In the genomic region with DNA sequence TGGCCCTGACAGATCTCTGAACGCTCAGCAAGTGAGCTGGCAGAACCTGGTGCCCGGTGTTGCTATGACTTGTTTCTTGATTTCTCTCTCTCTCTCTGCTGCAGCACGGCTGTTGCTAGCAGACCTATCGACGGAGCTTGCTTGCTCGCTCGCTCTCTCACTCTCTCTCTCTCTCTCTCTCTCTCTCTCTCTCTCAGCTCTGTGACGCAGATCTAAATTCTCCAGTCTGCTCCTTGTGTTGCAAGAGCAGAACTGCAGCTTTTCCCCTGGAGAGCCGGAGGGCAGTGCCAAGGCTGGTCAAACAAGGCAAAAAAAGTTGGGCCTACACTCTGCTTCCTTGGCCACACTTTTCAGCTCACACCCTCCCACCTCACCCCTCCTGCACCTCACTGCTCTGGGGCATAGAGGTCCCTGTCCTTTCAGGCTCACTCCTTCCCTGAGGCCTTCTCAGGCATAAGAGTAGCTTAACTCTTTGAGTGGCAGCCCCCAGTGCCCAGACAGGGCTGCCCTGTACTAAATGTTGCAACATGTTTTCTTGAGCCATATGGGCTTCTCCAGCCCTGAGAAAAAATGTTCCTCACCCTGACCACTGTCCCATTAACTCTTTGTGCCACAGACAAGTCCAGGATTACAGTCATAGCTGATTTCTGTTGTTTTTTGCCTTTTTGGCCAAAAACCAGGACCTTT, we compare ENCODE assay signal across 1 cellular context.
TF ChIP-seq lines count a peak whose summit lies in the region.

No MANE protein-coding gene starts in this region.

TF ChIP-seq in GM12878, 131 proteins besides CTCF, POLR2A, EP300 and RAD21 (continued from another document and continues in another):
- TF ChIP-seq, protein P1, sequence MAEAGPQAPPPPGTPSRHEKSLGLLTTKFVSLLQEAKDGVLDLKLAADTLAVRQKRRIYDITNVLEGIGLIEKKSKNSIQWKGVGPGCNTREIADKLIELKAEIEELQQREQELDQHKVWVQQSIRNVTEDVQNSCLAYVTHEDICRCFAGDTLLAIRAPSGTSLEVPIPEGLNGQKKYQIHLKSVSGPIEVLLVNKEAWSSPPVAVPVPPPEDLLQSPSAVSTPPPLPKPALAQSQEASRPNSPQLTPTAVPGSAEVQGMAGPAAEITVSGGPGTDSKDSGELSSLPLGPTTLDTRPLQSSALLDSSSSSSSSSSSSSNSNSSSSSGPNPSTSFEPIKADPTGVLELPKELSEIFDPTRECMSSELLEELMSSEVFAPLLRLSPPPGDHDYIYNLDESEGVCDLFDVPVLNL (IDR thresholded peaks at IDR 0.05; ENCODE audit: low read depth, low read length), result no peak
- TF ChIP-seq NFXL1 (IDR thresholded peaks at IDR 0.05; ENCODE audit: borderline replicate concordance) (no peak), RELA (IDR thresholded peaks at IDR 0.05; ENCODE audit: borderline replicate concordance, partially characterized antibody) (no peak), SMC3 (IDR thresholded peaks at IDR 0.05; ENCODE audit: borderline replicate concordance, low read length) (peak; percentile 24; the same call in 1 of the 2 replicates), ZNF592 (IDR thresholded peaks at IDR 0.05) (peak; percentile 85; the same call in 1 of the 2 replicates), SIN3A (IDR thresholded peaks at IDR 0.05; ENCODE audit: low read depth, low read length) (peak; percentile 87; the same call in 1 of the 2 replicates), ZNF622 (IDR thresholded peaks at IDR 0.05) (no peak), CREB1 (IDR thresholded peaks at IDR 0.05; ENCODE audit: low read depth) (peak; percentile 96), NKRF (conservative IDR thresholded peaks at IDR 0.05) (peak; percentile 79), POU2F2 (IDR thresholded peaks at IDR 0.05; ENCODE audit: borderline replicate concordance, low read depth, low read length) (peak; percentile 85), ZBED1 (IDR thresholded peaks at IDR 0.05; ENCODE audit: borderline replicate concordance) (peak; percentile 61; the same call in 1 of the 2 replicates), ZBTB4 (CRISPR knock-in tag; IDR thresholded peaks at IDR 0.05) (no peak), MAX (IDR thresholded peaks at IDR 0.05; ENCODE audit: low read depth, low read length) (no peak), IKZF2 (IDR thresholded peaks at IDR 0.05) (peak; percentile 89 to 96), TAF1 (IDR thresholded peaks at IDR 0.05; ENCODE audit: borderline replicate concordance, low read depth, low read length) (peak; percentile 82), ZNF217 (IDR thresholded peaks at IDR 0.05) (no peak), SREBF2 (IDR thresholded peaks at IDR 0.05; ENCODE audit: low read length) (no peak), CHD1 (IDR thresholded peaks at IDR 0.05; ENCODE audit: low read depth, low read length) (no peak), BMI1 (IDR thresholded peaks at IDR 0.05; ENCODE audit: borderline replicate concordance) (no peak), RB1 (IDR thresholded peaks at IDR 0.05; ENCODE audit: borderline replicate concordance) (peak; percentile 21; the same call in 1 of the 2 replicates), MTA3 (IDR thresholded peaks at IDR 0.05; ENCODE audit: borderline replicate concordance, low read length) (peak; percentile 78; the same call in 1 of the 2 replicates), GATAD2B (conservative IDR thresholded peaks at IDR 0.05; ENCODE audit: low read depth) (peak; percentile 79), SMAD1 (IDR thresholded peaks at IDR 0.05; ENCODE audit: low read depth, partially characterized antibody) (peak; percentile 79), YBX1 (IDR thresholded peaks at IDR 0.05) (no peak), RFX5 (IDR thresholded peaks at IDR 0.05; ENCODE audit: low read depth, low read length) (peak; percentile 74; the same call in 1 of the 2 replicates), BCLAF1 (IDR thresholded peaks at IDR 0.05) (no peak), KLF5 (IDR thresholded peaks at IDR 0.05; ENCODE audit: partially characterized antibody) (no peak), NBN (IDR thresholded peaks at IDR 0.05) (peak; percentile 99), TCF3 (IDR thresholded peaks at IDR 0.05; ENCODE audit: borderline replicate concordance, insufficient read depth, low read depth, low read length) (peak; percentile 57; the same call in 1 of the 2 replicates), SPI1 (IDR thresholded peaks at IDR 0.05; ENCODE audit: borderline replicate concordance, insufficient read depth, low read depth, low read length) (no peak), ETV6 (conservative IDR thresholded peaks at IDR 0.05 in 1 of 2, IDR thresholded peaks at IDR 0.05 in 1 of 2; ENCODE audit: borderline replicate concordance in 1 of 2, low read depth in 1 of 2) (peak in 1 of 2 experiments; percentile 78; a peak in 2 of 4 replicates), SUZ12 (IDR thresholded peaks at IDR 0.05; ENCODE audit: unreplicated experiment) (no peak), RCOR1 (conservative IDR thresholded peaks at IDR 0.05; ENCODE audit: low read depth, low read length) (no peak)
- TF ChIP-seq, protein P2, sequence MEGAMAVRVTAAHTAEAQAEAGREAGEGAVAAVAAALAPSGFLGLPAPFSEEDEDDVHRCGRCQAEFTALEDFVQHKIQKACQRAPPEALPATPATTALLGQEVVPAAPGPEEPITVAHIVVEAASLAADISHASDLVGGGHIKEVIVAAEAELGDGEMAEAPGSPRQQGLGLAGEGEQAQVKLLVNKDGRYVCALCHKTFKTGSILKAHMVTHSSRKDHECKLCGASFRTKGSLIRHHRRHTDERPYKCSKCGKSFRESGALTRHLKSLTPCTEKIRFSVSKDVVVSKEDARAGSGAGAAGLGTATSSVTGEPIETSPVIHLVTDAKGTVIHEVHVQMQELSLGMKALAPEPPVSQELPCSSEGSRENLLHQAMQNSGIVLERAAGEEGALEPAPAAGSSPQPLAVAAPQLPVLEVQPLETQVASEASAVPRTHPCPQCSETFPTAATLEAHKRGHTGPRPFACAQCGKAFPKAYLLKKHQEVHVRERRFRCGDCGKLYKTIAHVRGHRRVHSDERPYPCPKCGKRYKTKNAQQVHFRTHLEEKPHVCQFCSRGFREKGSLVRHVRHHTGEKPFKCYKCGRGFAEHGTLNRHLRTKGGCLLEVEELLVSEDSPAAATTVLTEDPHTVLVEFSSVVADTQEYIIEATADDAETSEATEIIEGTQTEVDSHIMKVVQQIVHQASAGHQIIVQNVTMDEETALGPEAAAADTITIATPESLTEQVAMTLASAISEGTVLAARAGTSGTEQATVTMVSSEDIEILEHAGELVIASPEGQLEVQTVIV (IDR thresholded peaks at IDR 0.05; ENCODE audit: borderline replicate concordance, partially characterized antibody), result no peak
- TF ChIP-seq, protein P3, sequence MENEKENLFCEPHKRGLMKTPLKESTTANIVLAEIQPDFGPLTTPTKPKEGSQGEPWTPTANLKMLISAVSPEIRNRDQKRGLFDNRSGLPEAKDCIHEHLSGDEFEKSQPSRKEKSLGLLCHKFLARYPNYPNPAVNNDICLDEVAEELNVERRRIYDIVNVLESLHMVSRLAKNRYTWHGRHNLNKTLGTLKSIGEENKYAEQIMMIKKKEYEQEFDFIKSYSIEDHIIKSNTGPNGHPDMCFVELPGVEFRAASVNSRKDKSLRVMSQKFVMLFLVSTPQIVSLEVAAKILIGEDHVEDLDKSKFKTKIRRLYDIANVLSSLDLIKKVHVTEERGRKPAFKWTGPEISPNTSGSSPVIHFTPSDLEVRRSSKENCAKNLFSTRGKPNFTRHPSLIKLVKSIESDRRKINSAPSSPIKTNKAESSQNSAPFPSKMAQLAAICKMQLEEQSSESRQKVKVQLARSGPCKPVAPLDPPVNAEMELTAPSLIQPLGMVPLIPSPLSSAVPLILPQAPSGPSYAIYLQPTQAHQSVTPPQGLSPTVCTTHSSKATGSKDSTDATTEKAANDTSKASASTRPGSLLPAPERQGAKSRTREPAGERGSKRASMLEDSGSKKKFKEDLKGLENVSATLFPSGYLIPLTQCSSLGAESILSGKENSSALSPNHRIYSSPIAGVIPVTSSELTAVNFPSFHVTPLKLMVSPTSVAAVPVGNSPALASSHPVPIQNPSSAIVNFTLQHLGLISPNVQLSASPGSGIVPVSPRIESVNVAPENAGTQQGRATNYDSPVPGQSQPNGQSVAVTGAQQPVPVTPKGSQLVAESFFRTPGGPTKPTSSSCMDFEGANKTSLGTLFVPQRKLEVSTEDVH (IDR thresholded peaks at IDR 0.05; ENCODE audit: low read depth, partially characterized antibody), result no peak
